Comparison of ENCODE assay signal across 10 cellular contexts in genomic region chr10:127195571-127196226, GRCh38. TPM values are rescaled to one million over a fixed set of nuclear protein-coding genes. Genes with fewer than 3 reads are reported as not detected.
DNase-seq lines count a peak whose midpoint lies in the region; TF ChIP-seq lines count a peak whose summit lies in the region.
"Had no signal": no experiment of that assay in that cellular context is flagged by ENCODE, and none has a peak within 500 bp of the region (broad histone marks: within the 10 kb centered on the region; RNA-seq: fewer than 3 reads in every experiment).

No MANE protein-coding gene starts in this region.

- no peak overlapping the region for H4K91ac ChIP-seq in neuronal stem cell (ENCODE audit: low read depth, low read length, poor library complexity)

- H3K27ac Mint-ChIP-seq in glutamatergic neuron (ENCODE audit: unreplicated experiment) = no peak overlapping the region
- H3K27ac Mint-ChIP-seq in T-helper 2 cell treated with Interferon-gamma antibody and Interleukin-4, amounts not matched to agents 5 μg/mL and 100 μg/mL, for 36 hours = no peak overlapping the region

- H3K36me3 ChIP-seq in SJSA1 (no peaks in the 10 kb centered on the region; the same call in 1 of the 2 replicates), neuronal stem cell (replicated peaks in 1 of 2; ENCODE audit: control insufficient read depth in 2 of 2, insufficient read depth in 2 of 2, low read length in 2 of 2) (peaks cover 0 to 2% of the 10 kb centered on the region in 2 donors)

- H3K9me3 Mint-ChIP-seq in glutamatergic neuron (ENCODE audit: unreplicated experiment) = peaks cover 3% of the 10 kb centered on the region
- H3K9me3 Mint-ChIP-seq in T-helper 2 cell treated with Interferon-gamma antibody and Interleukin-4, amounts not matched to agents 5 μg/mL and 100 μg/mL, for 36 hours = no peaks in the 10 kb centered on the region
- H3K9me3 Mint-ChIP-seq: central memory CD8-positive, alpha-beta T cell had no signal

- peak overlapping the region; percentile 71 for H3K18ac ChIP-seq in neuronal stem cell (ENCODE audit: low read length)

- H3K9ac ChIP-seq in neuronal stem cell (ENCODE audit: low read depth, low read length, poor library complexity) = peak overlapping the region; percentile 87

- H3K4me1 Mint-ChIP-seq in glutamatergic neuron (ENCODE audit: low read depth, unreplicated experiment) = no peaks in the 10 kb centered on the region
- no peaks in the 10 kb centered on the region for H3K4me1 Mint-ChIP-seq in T-helper 2 cell treated with Interferon-gamma antibody and Interleukin-4, amounts not matched to agents 5 μg/mL and 100 μg/mL, for 36 hours (ENCODE audit: low read depth)
- H3K4me1 Mint-ChIP-seq: central memory CD8-positive, alpha-beta T cell had no signal

- H3K4me2 ChIP-seq in neuronal stem cell (ENCODE audit: insufficient read depth, low read length, poor library complexity, severe bottlenecking) = peak overlapping the region; percentile 98

- peak overlapping the region; percentile 90 for H2AFZ ChIP-seq in neuronal stem cell (ENCODE audit: low read length)

- H3K4ac ChIP-seq in neuronal stem cell (ENCODE audit: low read length) = no peak overlapping the region

- H2BK15ac ChIP-seq in neuronal stem cell (ENCODE audit: low read length) = no peak overlapping the region

- no peak overlapping the region for H2BK5ac ChIP-seq in neuronal stem cell (ENCODE audit: low read length)

- TF ChIP-seq CTCF in glutamatergic neuron (IDR thresholded peaks at IDR 0.05; ENCODE audit: partially characterized antibody, unreplicated experiment) = no peak

- no peak overlapping the region for H3K14ac ChIP-seq in neuronal stem cell (ENCODE audit: low read length)

- no peak overlapping the region for H2BK120ac ChIP-seq in neuronal stem cell (ENCODE audit: low read depth, low read length)

- DNase-seq in AG08396 (ENCODE audit: low spot score) = peak; percentile 76
- peak in 1 of 2 experiments; percentile 18 for DNase-seq in SJSA1 (ENCODE audit: low read depth in 1 of 2, low spot score in 2 of 2)
- peak; percentile 37 for DNase-seq in glutamatergic neuron
- DNase-seq in neuronal stem cell (ENCODE audit: low spot score) = no peak
- DNase-seq in NCI-H1694 (lab: John Stamatoyannopoulos, UW) = no peak
- no peak for DNase-seq in MV-4-11 (lab: John Stamatoyannopoulos, UW)
- no peak for DNase-seq in T-helper 2 cell treated with Interferon-gamma antibody and Interleukin-4, amounts not matched to agents 5 μg/mL and 100 μg/mL, for 36 hours (ENCODE audit: low spot score)
- no peak for DNase-seq in pons (ENCODE audit: low spot score)
- DNase-seq: Caco-2 had no signal

- no peak overlapping the region for H2AK5ac ChIP-seq in neuronal stem cell (ENCODE audit: low read depth, low read length)

- no peaks in the 10 kb centered on the region for H3K36me3 Mint-ChIP-seq in glutamatergic neuron (ENCODE audit: unreplicated experiment)
- H3K36me3 Mint-ChIP-seq in T-helper 2 cell treated with Interferon-gamma antibody and Interleukin-4, amounts not matched to agents 5 μg/mL and 100 μg/mL, for 36 hours (ENCODE audit: low read depth) = no peaks in the 10 kb centered on the region

- H3K4me3 Mint-ChIP-seq in glutamatergic neuron (ENCODE audit: unreplicated experiment) = peak overlapping the region; percentile 72
- no peak overlapping the region for H3K4me3 Mint-ChIP-seq in T-helper 2 cell treated with Interferon-gamma antibody and Interleukin-4, amounts not matched to agents 5 μg/mL and 100 μg/mL, for 36 hours
- H3K4me3 Mint-ChIP-seq: central memory CD8-positive, alpha-beta T cell had no signal

- H3K23ac ChIP-seq in neuronal stem cell (ENCODE audit: low read depth, low read length, poor library complexity) = no peak overlapping the region

- H4K8ac ChIP-seq in neuronal stem cell (ENCODE audit: low read depth, low read length) = no peak overlapping the region

- H3K27ac ChIP-seq in SJSA1 = no peak overlapping the region
- no peak overlapping the region for H3K27ac ChIP-seq in neuronal stem cell (replicated peaks; ENCODE audit: low read length)

- H3K27me3 ChIP-seq in SJSA1 (replicated peaks) = peaks cover 19% of the 10 kb centered on the region
- peaks cover 5 to 36% (median 10%) of the 10 kb centered on the region in 3 experiments for H3K27me3 ChIP-seq in neuronal stem cell (ENCODE audit: control insufficient read depth in 3 of 3, insufficient read depth in 3 of 3, low read depth in 1 of 3, low read length in 3 of 3)

- WGBS in neuronal stem cell (ENCODE audit: extremely low coverage in 2 of 2, insufficient read length in 2 of 2, insufficient replicate concordance in 1 of 2), 2 donors = no CpG with 5 or more reads among the region's 77 CpGs

- H3K4me1 ChIP-seq in SJSA1 (replicated peaks) = peaks cover 14% of the 10 kb centered on the region
- H3K4me1 ChIP-seq in neuronal stem cell (ENCODE audit: control insufficient read depth in 2 of 2, insufficient read depth in 1 of 2, low read depth in 1 of 2, low read length in 2 of 2) = peaks cover 0 to 6% of the 10 kb centered on the region in 2 donors

- H3K4me3 ChIP-seq in SJSA1 (peak overlapping the region; percentile 27), neuronal stem cell (ENCODE audit: low read length in 2 of 2) (peak overlapping the region; percentile 59 to 78)

- no peaks in the 10 kb centered on the region for H3K79me1 ChIP-seq in neuronal stem cell (ENCODE audit: low read depth, low read length)

- H2BK12ac ChIP-seq in neuronal stem cell (ENCODE audit: low read length) = no peak overlapping the region

- H3K27me3 Mint-ChIP-seq in glutamatergic neuron (ENCODE audit: unreplicated experiment) = peaks cover 4% of the 10 kb centered on the region
- H3K27me3 Mint-ChIP-seq in T-helper 2 cell treated with Interferon-gamma antibody and Interleukin-4, amounts not matched to agents 5 μg/mL and 100 μg/mL, for 36 hours (ENCODE audit: low read depth) = peaks cover 41% of the 10 kb centered on the region

- H3K9me3 ChIP-seq in SJSA1 (replicated peaks) = no peaks in the 10 kb centered on the region
- H3K9me3 ChIP-seq in neuronal stem cell (replicated peaks in 1 of 2; ENCODE audit: control insufficient read depth in 2 of 2, insufficient read depth in 1 of 2, low read depth in 1 of 2, low read length in 2 of 2) = no peaks in the 10 kb centered on the region
- H3K9me3 ChIP-seq: Caco-2 had no signal

RNA-seq across cellular contexts. Expression of gene INSYN2A, which starts 0.7 kb away (rescaled TPM):
- total RNA-seq in SJSA1 (2014; rRNA removed; shearing (Covaris generic)) = not detected in 2 replicates
- total RNA-seq in glutamatergic neuron (ENCODE audit: unreplicated experiment) = 1.7 TPM
- polyA plus RNA-seq in neuronal stem cell (2013, experiment 1 of 2) = 0.04 TPM
- polyA plus RNA-seq in neuronal stem cell (2013, experiment 2 of 2) = 0.03 TPM
- total RNA-seq: Caco-2 had no signal

Comparison
In these comparisons a context has a peak if more than half of its experiments do, and no peak if none do; other contexts are left out.
1. DNase-seq: peak in AG08396 (single experiment) and glutamatergic neuron (single experiment); none in neuronal stem cell (single experiment), NCI-H1694 (single experiment), MV-4-11 (single experiment), T-helper 2 cell treated with Interferon-gamma antibody and Interleukin-4, amounts not matched to agents 5 μg/mL and 100 μg/mL, for 36 hours (single experiment) and pons (single experiment).